8 cellular contexts compared by ENCODE assay signal in the genomic region with DNA sequence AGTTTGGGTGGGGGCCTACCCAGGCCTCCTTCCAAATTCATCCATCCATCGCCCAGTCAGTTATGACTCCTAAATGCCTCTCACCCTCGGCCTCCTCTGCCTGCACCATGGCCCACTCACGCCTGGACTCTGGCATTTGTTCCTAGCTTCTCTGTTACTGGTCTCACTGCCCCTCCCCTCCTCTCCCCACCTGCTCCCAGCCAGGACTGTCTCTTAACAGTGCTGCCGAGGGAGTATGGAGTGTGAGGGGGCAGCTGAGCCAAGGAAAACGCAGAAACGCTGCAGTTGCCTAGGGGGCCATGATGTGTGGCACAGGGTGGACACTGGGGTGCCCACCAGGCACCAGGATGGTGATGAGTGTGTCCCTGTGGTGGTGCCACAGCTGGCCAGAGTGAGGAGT. TPM values are rescaled to one million over a fixed set of nuclear protein-coding genes. Genes with fewer than 3 reads are reported as not detected.
A peak's percentile ranks its signal among the peaks of the same experiment; 100 is the strongest.
DNase-seq lines count a peak whose midpoint lies in the region; ATAC-seq and TF ChIP-seq lines count a peak whose summit lies in the region.
"Had no signal": no experiment of that assay in that cellular context is flagged by ENCODE, and none has a peak within 500 bp of the region (broad histone marks: within the 10 kb centered on the region; RNA-seq: fewer than 3 reads in every experiment).

No MANE protein-coding gene starts in this region.

- H3K4me1 ChIP-seq in gastrocnemius medialis = peaks cover 30 to 39% of the 10 kb centered on the region in 2 donors

- no peak for TF ChIP-seq POLR2A in gastrocnemius medialis (IDR thresholded peaks at IDR 0.05)

- DNase-seq in H7 (peak; percentile 58), WTC11 (ENCODE audit: low spot score) (no peak), fibroblast of the aortic adventitia (ENCODE audit: low read depth) (no peak), gastrocnemius medialis (no peak), LoVo (ENCODE audit: low spot score) (no peak)
- DNase-seq: NCI-H345 had no signal

- H3K27ac Mint-ChIP-seq in WTC11 = peak overlapping the region; percentile 28; the same call in 1 of the 2 replicates

- ATAC-seq in WTC11 (no peak), gastrocnemius medialis (no peak), GM21786 (IDR thresholded peaks at IDR 0.05; ENCODE audit: unreplicated experiment) (no peak), GM18519 (IDR thresholded peaks at IDR 0.05; ENCODE audit: low FRiP score, unreplicated experiment) (no peak)

- in situ Hi-C loops in gastrocnemius medialis (cut with MboI; ENCODE audit: low sequenced_read_pairs in 4 of 4) = loop anchor here (10.0 to 25.0 kb wide), 4 partner anchors 87 to 317 kb away; no protein-coding TSS in a partner anchor

- intact Hi-C loops in gastrocnemius medialis (cut with DNase I; ENCODE audit: low total_unique reads) = loop anchor here (2.0 kb wide), 2 partner anchors 91 to 313 kb away; no protein-coding TSS in a partner anchor

- H3K4me1 Mint-ChIP-seq in WTC11 = peaks cover 16% of the 10 kb centered on the region

- peak overlapping the region; percentile 71 for H3K4me3 Mint-ChIP-seq in WTC11

- H3K27me3 ChIP-seq in H7 (ENCODE audit: control insufficient read depth, insufficient read depth, low read length) (peaks cover 4% of the 10 kb centered on the region; the same call in 1 of the 2 replicates), gastrocnemius medialis (no peaks in the 10 kb centered on the region)

- H3K36me3 ChIP-seq in H7 (replicated peaks; ENCODE audit: control insufficient read depth, insufficient read depth, low read length) (peaks cover 18% of the 10 kb centered on the region), gastrocnemius medialis (peaks cover 0 to 15% of the 10 kb centered on the region in 2 donors)

- POLR2A ChIA-PET in WTC11 (lab: Charles Lee) = interaction anchor here (0.9 to 2.1 kb wide), 4 partner anchors 9 to 75 kb away, joined by 3 to 10 read pairs (median 4); a partner anchor contains a TSS

- H3K27me3 Mint-ChIP-seq in WTC11 (ENCODE audit: low read depth) = no peaks in the 10 kb centered on the region

- CTCF ChIA-PET in WTC11 (lab: Charles Lee) = interaction anchor here (0.6 to 6.2 kb wide), 36 partner anchors 11 to 373 kb away, joined by 3 to 264 read pairs (median 7); a partner anchor contains a TSS

- no peaks in the 10 kb centered on the region for H3K9me3 ChIP-seq in gastrocnemius medialis

- H3K4me3 ChIP-seq in H7 (ENCODE audit: insufficient read depth, low read depth, low read length) (peak overlapping the region; percentile 80), fibroblast of the aortic adventitia (ENCODE audit: low read depth, low read length) (peak overlapping the region; percentile 73), gastrocnemius medialis (peak overlapping the region; percentile 65 to 78 (median 70))

- peak overlapping the region in 3 of 4 donors; percentile 71 to 79 (median 75) for H3K27ac ChIP-seq in gastrocnemius medialis

- no peak for TF ChIP-seq CTCF in WTC11 (IDR thresholded peaks at IDR 0.05)
- TF ChIP-seq CTCF in fibroblast of the aortic adventitia (IDR thresholded peaks at IDR 0.05; ENCODE audit: insufficient read depth, low read length) = no peak
- TF ChIP-seq CTCF in gastrocnemius medialis (IDR thresholded peaks at IDR 0.05 in 4 of 5, conservative IDR thresholded peaks at IDR 0.05 in 1 of 5) = no peak

- H3K36me3 Mint-ChIP-seq in WTC11 = peaks cover 32% of the 10 kb centered on the region

- H3K9me3 Mint-ChIP-seq in WTC11 = no peaks in the 10 kb centered on the region

TF ChIP-seq in WTC11, 78 proteins besides CTCF, POLR2A, EP300 and RAD21:
- TF ChIP-seq ELF4 (CRISPR knock-in tag; IDR thresholded peaks at IDR 0.05; ENCODE audit: low read depth) = no peak
- no peak for TF ChIP-seq FOXJ3 (CRISPR knock-in tag; IDR thresholded peaks at IDR 0.05; ENCODE audit: borderline replicate concordance)
- TF ChIP-seq, protein P1, sequence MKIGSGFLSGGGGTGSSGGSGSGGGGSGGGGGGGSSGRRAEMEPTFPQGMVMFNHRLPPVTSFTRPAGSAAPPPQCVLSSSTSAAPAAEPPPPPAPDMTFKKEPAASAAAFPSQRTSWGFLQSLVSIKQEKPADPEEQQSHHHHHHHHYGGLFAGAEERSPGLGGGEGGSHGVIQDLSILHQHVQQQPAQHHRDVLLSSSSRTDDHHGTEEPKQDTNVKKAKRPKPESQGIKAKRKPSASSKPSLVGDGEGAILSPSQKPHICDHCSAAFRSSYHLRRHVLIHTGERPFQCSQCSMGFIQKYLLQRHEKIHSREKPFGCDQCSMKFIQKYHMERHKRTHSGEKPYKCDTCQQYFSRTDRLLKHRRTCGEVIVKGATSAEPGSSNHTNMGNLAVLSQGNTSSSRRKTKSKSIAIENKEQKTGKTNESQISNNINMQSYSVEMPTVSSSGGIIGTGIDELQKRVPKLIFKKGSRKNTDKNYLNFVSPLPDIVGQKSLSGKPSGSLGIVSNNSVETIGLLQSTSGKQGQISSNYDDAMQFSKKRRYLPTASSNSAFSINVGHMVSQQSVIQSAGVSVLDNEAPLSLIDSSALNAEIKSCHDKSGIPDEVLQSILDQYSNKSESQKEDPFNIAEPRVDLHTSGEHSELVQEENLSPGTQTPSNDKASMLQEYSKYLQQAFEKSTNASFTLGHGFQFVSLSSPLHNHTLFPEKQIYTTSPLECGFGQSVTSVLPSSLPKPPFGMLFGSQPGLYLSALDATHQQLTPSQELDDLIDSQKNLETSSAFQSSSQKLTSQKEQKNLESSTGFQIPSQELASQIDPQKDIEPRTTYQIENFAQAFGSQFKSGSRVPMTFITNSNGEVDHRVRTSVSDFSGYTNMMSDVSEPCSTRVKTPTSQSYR (CRISPR knock-in tag; IDR thresholded peaks at IDR 0.05) = no peak
- TF ChIP-seq, protein P2, sequence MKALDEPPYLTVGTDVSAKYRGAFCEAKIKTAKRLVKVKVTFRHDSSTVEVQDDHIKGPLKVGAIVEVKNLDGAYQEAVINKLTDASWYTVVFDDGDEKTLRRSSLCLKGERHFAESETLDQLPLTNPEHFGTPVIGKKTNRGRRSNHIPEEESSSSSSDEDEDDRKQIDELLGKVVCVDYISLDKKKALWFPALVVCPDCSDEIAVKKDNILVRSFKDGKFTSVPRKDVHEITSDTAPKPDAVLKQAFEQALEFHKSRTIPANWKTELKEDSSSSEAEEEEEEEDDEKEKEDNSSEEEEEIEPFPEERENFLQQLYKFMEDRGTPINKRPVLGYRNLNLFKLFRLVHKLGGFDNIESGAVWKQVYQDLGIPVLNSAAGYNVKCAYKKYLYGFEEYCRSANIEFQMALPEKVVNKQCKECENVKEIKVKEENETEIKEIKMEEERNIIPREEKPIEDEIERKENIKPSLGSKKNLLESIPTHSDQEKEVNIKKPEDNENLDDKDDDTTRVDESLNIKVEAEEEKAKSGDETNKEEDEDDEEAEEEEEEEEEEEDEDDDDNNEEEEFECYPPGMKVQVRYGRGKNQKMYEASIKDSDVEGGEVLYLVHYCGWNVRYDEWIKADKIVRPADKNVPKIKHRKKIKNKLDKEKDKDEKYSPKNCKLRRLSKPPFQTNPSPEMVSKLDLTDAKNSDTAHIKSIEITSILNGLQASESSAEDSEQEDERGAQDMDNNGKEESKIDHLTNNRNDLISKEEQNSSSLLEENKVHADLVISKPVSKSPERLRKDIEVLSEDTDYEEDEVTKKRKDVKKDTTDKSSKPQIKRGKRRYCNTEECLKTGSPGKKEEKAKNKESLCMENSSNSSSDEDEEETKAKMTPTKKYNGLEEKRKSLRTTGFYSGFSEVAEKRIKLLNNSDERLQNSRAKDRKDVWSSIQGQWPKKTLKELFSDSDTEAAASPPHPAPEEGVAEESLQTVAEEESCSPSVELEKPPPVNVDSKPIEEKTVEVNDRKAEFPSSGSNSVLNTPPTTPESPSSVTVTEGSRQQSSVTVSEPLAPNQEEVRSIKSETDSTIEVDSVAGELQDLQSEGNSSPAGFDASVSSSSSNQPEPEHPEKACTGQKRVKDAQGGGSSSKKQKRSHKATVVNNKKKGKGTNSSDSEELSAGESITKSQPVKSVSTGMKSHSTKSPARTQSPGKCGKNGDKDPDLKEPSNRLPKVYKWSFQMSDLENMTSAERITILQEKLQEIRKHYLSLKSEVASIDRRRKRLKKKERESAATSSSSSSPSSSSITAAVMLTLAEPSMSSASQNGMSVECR (CRISPR knock-in tag; IDR thresholded peaks at IDR 0.05; ENCODE audit: borderline replicate concordance) = no peak
TF ChIP-seq in WTC11: peak in this region for 0.

RNA-seq across cellular contexts. Expression of a gene that starts 3.1 kb away (rescaled TPM):
- 28.3 and 39.4 TPM in 2 replicates for total RNA-seq in H7 (2014; rRNA removed; shearing (Covaris generic))
- total RNA-seq in WTC11 (2021) (26.1 to 31.9 TPM (median 27.8 TPM) in 3 replicates), fibroblast of the aortic adventitia (ENCODE audit: low replicate concordance) (10.1 and 22.7 TPM in 2 replicates), gastrocnemius medialis (1 to 10 TPM; 1.4 to 4.8 (median 4.4) TPM)

RNA-seq across cellular contexts. Expression of a gene that starts 22.7 kb away (rescaled TPM):
- 85.9 and 87.2 TPM in 2 replicates for total RNA-seq in H7 (2014; rRNA removed; shearing (Covaris generic))
- total RNA-seq in WTC11 (2021) (92.1 to 102 TPM (median 101 TPM) in 3 replicates), fibroblast of the aortic adventitia (ENCODE audit: low replicate concordance) (66.5 and 75.6 TPM in 2 replicates), gastrocnemius medialis (1 to 10 TPM; 6.8 to 9.6 (median 7.6) TPM)

RNA-seq across cellular contexts. Expression of a gene that starts 25.4 kb away (rescaled TPM):
- 16.2 and 19.4 TPM in 2 replicates for total RNA-seq in H7 (2014; rRNA removed; shearing (Covaris generic))
- total RNA-seq in WTC11 (2021) (16.4 to 23.6 TPM (median 21.7 TPM) in 3 replicates), fibroblast of the aortic adventitia (ENCODE audit: low replicate concordance) (4.3 and 12.9 TPM in 2 replicates), gastrocnemius medialis (10 to 100 TPM; 13.4 to 22.2 (median 17.2) TPM)

RNA-seq across cellular contexts. Expression of a gene that starts 36.5 kb away (rescaled TPM):
- 143 and 195 TPM in 2 replicates for total RNA-seq in H7 (2014; rRNA removed; shearing (Covaris generic))
- total RNA-seq in WTC11 (2021) = 114 to 130 TPM (median 121 TPM) in 3 replicates
- total RNA-seq in fibroblast of the aortic adventitia (ENCODE audit: low replicate concordance) = 10.7 and 109 TPM in 2 replicates
- 1 to 10 TPM; 1.4 to 9.9 (median 4.9) TPM for total RNA-seq in gastrocnemius medialis

RNA-seq across cellular contexts. Expression of a gene that starts 54.7 kb away (rescaled TPM):
- total RNA-seq in H7 (2014; rRNA removed; shearing (Covaris generic)) = 7.4 and 11.6 TPM in 2 replicates
- total RNA-seq in WTC11 (2021) = 27.9 to 31.5 TPM (median 31.0 TPM) in 3 replicates
- total RNA-seq in fibroblast of the aortic adventitia (ENCODE audit: low replicate concordance) = 5.2 and 11.0 TPM in 2 replicates
- 100 to 1,000 TPM in 2 of 4 donors, 10 to 100 TPM in 2; 56.8 to 124 (median 92.4) TPM for total RNA-seq in gastrocnemius medialis
